19 cellular contexts compared by ENCODE assay signal in genomic region chr22:20043057-20043996, GRCh38.
"Had no signal": no experiment of that assay in that cellular context is flagged by ENCODE, and none has a peak within 500 bp of the region (broad histone marks: within the 10 kb centered on the region; RNA-seq: fewer than 3 reads in every experiment).

No MANE protein-coding gene starts in this region.

- H3K27me3 ChIP-seq: esophagus squamous epithelium, gastroesophageal sphincter, spleen, testis, tibial nerve, upper lobe of right lung had no signal

- H3K4me3 Mint-ChIP-seq: dendritic cell treated with granulocyte-macrophage colony-stimulating factor and Interleukin-4, amounts not matched to agents 40 ng/mL and 50 ng/mL, for 4 days; naive thymus-derived CD8-positive, alpha-beta T cell had no signal

- H3K27ac Mint-ChIP-seq: dendritic cell treated with granulocyte-macrophage colony-stimulating factor and Interleukin-4, amounts not matched to agents 40 ng/mL and 50 ng/mL, for 4 days had no signal

- H3K27ac ChIP-seq: esophagus squamous epithelium, gastroesophageal sphincter, spleen, testis, tibial nerve, upper lobe of right lung had no signal

- H3K4me3 ChIP-seq: esophagus squamous epithelium, gastroesophageal sphincter, spleen, testis, tibial nerve, upper lobe of right lung had no signal

- ATAC-seq: gastroesophageal sphincter; left lobe of liver; naive thymus-derived CD8-positive, alpha-beta T cell; sciatic nerve had no signal

- DNase-seq: cerebellar nuclear complex; esophagus squamous epithelium; foreskin fibroblast; glutamatergic neuron; islet precursor cell; mammary epithelial cell; naive thymus-derived CD8-positive, alpha-beta T cell; spleen; stimulated activated CD4-positive, alpha-beta T cell treated with anti-CD3 and anti-CD28 coated beads, Interleukin-2, amount 100 ng/mL, for 24 hours; stimulated activated CD4-positive, alpha-beta T cell treated with anti-CD3 and anti-CD28 coated beads, Interleukin-4, amount 100 ng/mL, for 4 hours; stimulated activated naive CD4-positive, alpha-beta T cell treated with Interleukin-2 at 50 U/mL for 16 hours; testis; upper lobe of right lung had no signal

- H3K27me3 Mint-ChIP-seq: dendritic cell treated with granulocyte-macrophage colony-stimulating factor and Interleukin-4, amounts not matched to agents 40 ng/mL and 50 ng/mL, for 4 days; naive thymus-derived CD8-positive, alpha-beta T cell had no signal

- H3K9me3 ChIP-seq: esophagus squamous epithelium, gastroesophageal sphincter, testis, upper lobe of right lung had no signal

- H3K9me3 Mint-ChIP-seq: naive thymus-derived CD8-positive, alpha-beta T cell had no signal

- FAIRE-seq: colon had no signal

- H3K4me1 ChIP-seq: esophagus squamous epithelium, testis, tibial nerve, upper lobe of right lung had no signal
